ENCODE assay signal across 8 cellular contexts in genomic region chr11:65181569-65182257, GRCh38. TPM values are rescaled to one million over a fixed set of nuclear protein-coding genes. Genes with fewer than 3 reads are reported as not detected.
A peak's percentile ranks its signal among the peaks of the same experiment; 100 is the strongest.
DNase-seq lines count a peak whose midpoint lies in the region; ATAC-seq and TF ChIP-seq lines count a peak whose summit lies in the region.

Gene CAPN1 (plus strand): TSS chr11:65181928. CDS start chr11:65182702, 774 bp downstream.

- H3K36me3 ChIP-seq in KMS-11 (ENCODE audit: insufficient read depth) (no peaks in the 10 kb centered on the region), neutrophil (peaks cover 36% of the 10 kb centered on the region)

- no peaks in the 10 kb centered on the region for H3K27me3 Mint-ChIP-seq in CD4-positive, alpha-beta T cell

- no peak within 1 kb of the TSS for H3K4me3 ChIP-seq in KMS-11 (IDR thresholded peaks at IDR 0.05; ENCODE audit: insufficient read depth, low read depth, low read length)
- peak within 1 kb of the TSS; percentile 85 for H3K4me3 ChIP-seq in neutrophil (ENCODE audit: low read depth in 1 of 2, low read length in 1 of 2)

- TF ChIP-seq CTCF in CD4-positive, alpha-beta T cell (IDR thresholded peaks at IDR 0.05): no peak
- no peak for TF ChIP-seq CTCF in GM20000 (IDR thresholded peaks at IDR 0.05; ENCODE audit: extremely low read depth, missing control alignments)
- TF ChIP-seq CTCF in KMS-11 (conservative IDR thresholded peaks at IDR 0.05; ENCODE audit: low read depth, low read length): no peak
- no peak for TF ChIP-seq CTCF in neutrophil (IDR thresholded peaks at IDR 0.05)
- TF ChIP-seq CTCF in subcutaneous adipose tissue (IDR thresholded peaks at IDR 0.05; ENCODE audit: low read depth): no peak

- DNase-seq in CD4-positive, alpha-beta T cell: peak; percentile 38 to 69 (median 62)
- DNase-seq in GM20000 (ENCODE audit: low spot score): peak; percentile 89
- peak; percentile 59 for DNase-seq in SK-MEL-5 (ENCODE audit: low read depth, low spot score)
- DNase-seq in activated gamma-delta T cell treated with anti-CD3 and anti-CD28 coated beads, Interleukin-2, amount 50 U/mL, for 16 hours (ENCODE audit: low read depth): peak; percentile 52
- DNase-seq in foreskin melanocyte: peak; percentile 73

- H3K36me3 Mint-ChIP-seq in CD4-positive, alpha-beta T cell (ENCODE audit: low read depth): peaks cover 26% of the 10 kb centered on the region

- H3K4me1 Mint-ChIP-seq in CD4-positive, alpha-beta T cell (ENCODE audit: low read depth): peaks cover 12% of the 10 kb centered on the region

- intact Hi-C loops in CD4-positive, alpha-beta T cell (cut with DNase I, micrococcal nuclease): loop anchor here (1.0 to 5.0 kb wide), 4 partner anchors 44 to 169 kb away; partner anchors contain the start of gene ARL2 (in 1 of the 2)

- peak within 1 kb of the TSS; percentile 96 for H3K4me3 Mint-ChIP-seq in CD4-positive, alpha-beta T cell

- peak within 1 kb of the TSS; percentile 73 for H3K9ac ChIP-seq in KMS-11

- H3K79me2 ChIP-seq in KMS-11 (ENCODE audit: insufficient read depth, low read depth): 0 out of 2 replicates have a peak, but pooled peaks cover 5% of the 10 kb centered on the region

- no peaks in the 10 kb centered on the region for H3K9me3 ChIP-seq in CD4-positive, alpha-beta T cell (ENCODE audit: control insufficient read depth, low read length)
- no peaks in the 10 kb centered on the region for H3K9me3 ChIP-seq in neutrophil

- peak; percentile 69 for ATAC-seq in CD4-positive, alpha-beta T cell (ENCODE audit: poor library complexity)

- peak within 1 kb of the TSS; percentile 93 for H2AFZ ChIP-seq in KMS-11 (ENCODE audit: low read depth)

- H3K27ac ChIP-seq in CD4-positive, alpha-beta T cell (ENCODE audit: low read depth, low read length): peak within 1 kb of the TSS; percentile 64
- H3K27ac ChIP-seq in KMS-11 (peak within 1 kb of the TSS; percentile 39), neutrophil (peak within 1 kb of the TSS; percentile 88)

- peak within 1 kb of the TSS; percentile 83 for H3K27ac Mint-ChIP-seq in CD4-positive, alpha-beta T cell

- H3K4me1 ChIP-seq in KMS-11 (ENCODE audit: low read depth, poor library complexity, severe bottlenecking) (peaks cover 16% of the 10 kb centered on the region), neutrophil (ENCODE audit: control insufficient read depth in 1 of 2, insufficient read depth in 1 of 2, low read depth in 1 of 2, low read length in 1 of 2) (peaks cover 22 to 26% of the 10 kb centered on the region in 2 experiments)

- no peaks in the 10 kb centered on the region for H3K27me3 ChIP-seq in CD4-positive, alpha-beta T cell (ENCODE audit: control insufficient read depth, insufficient read depth, low read length)
- H3K27me3 ChIP-seq in KMS-11 (ENCODE audit: insufficient read depth, low read depth): no peaks in the 10 kb centered on the region
- H3K27me3 ChIP-seq in neutrophil: no peaks in the 10 kb centered on the region

- H4K20me1 ChIP-seq in KMS-11 (ENCODE audit: insufficient read depth): no peaks in the 10 kb centered on the region

- POLR2A ChIA-PET in CD4-positive, alpha-beta T cell (lab: Charles Lee): interaction anchor here (0.6 to 3.9 kb wide), 10 partner anchors 13 to 437 kb away, joined by 3 to 30 read pairs (median 4); partner anchors contain the start of genes DPF2, FAU, MRPL49 and POLA2

- H3K9me3 Mint-ChIP-seq in CD4-positive, alpha-beta T cell: no peaks in the 10 kb centered on the region

- CTCF ChIA-PET in CD4-positive, alpha-beta T cell (lab: Charles Lee): interaction anchor here (1.1 to 1.7 kb wide), 3 partner anchors 9 to 71 kb away, joined by 4 to 6 read pairs (median 4); partner anchors contain the start of gene TM7SF2

- peak within 1 kb of the TSS; percentile 87 for H3K4me2 ChIP-seq in KMS-11

- in situ Hi-C loops in SK-MEL-5 (cut with HindIII; ENCODE audit: low pct_unique_long_range_greater_than_20kb, low sequenced_read_pairs): no loop called here

RNA-seq across cellular contexts. Expression of gene CAPN1, which starts in this region (rescaled TPM):
- 10 to 100 TPM; 80.3 to 83.2 TPM for total RNA-seq in CD4-positive, alpha-beta T cell
- total RNA-seq in SK-MEL-5 (2014; rRNA removed; shearing (Covaris generic)): 40.5 and 54.5 TPM in 2 replicates
- polyA plus RNA-seq in SK-MEL-5 (2015; cell fraction: cytosol; rRNA removed): 127 and 171 TPM in 2 replicates
- polyA plus RNA-seq in SK-MEL-5 (2015; cell fraction: nucleus; rRNA removed): 66.9 and 93.9 TPM in 2 replicates
- total RNA-seq in subcutaneous adipose tissue: 100 to 1,000 TPM in 2 of 4 donors, 10 to 100 TPM in 2; 86.4 to 112 (median 95.7) TPM
